In the genomic region with DNA sequence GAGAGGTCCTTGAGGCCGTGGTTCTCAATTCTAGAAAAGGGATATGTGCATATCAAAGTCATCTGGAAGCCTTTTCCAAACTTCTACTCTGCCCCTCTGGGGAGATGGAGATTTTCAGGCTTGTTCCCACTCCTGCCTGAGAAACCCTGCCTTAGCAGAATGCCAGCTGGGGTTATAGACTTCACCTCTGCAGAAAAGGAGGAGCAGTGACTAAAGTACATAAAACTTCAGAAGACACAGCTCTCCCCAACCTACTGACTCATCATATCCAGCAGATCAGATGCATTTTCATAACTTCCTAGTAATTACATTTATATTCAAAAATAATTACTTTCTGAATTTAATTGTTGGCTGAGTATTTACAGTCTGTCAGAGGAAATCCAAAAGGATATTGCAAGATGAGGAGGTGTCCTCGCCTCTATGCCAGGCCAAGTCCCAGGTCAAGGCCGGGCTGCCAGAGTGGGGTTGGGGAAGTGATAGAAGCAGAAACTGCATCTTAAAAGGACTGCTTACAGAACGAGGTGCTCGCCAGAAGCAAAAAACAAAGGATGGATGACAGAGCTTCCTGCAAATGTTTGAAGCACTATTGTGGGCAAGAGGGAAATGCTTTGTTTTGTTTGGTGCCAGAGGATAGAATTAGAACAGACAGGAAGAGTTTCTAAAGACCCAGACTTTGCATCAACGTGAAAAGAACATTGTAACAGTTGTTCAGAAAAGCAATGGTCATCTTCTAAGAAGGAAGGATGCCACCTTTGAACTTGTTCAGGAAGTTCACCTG, we compare ENCODE assay signal across 1 cellular context.
TF ChIP-seq lines count a peak whose summit lies in the region.

No MANE protein-coding gene starts in this region.

TF ChIP-seq in WTC11, 78 proteins besides CTCF, POLR2A, EP300 and RAD21 (continued from another document):
- TF ChIP-seq, protein P1, sequence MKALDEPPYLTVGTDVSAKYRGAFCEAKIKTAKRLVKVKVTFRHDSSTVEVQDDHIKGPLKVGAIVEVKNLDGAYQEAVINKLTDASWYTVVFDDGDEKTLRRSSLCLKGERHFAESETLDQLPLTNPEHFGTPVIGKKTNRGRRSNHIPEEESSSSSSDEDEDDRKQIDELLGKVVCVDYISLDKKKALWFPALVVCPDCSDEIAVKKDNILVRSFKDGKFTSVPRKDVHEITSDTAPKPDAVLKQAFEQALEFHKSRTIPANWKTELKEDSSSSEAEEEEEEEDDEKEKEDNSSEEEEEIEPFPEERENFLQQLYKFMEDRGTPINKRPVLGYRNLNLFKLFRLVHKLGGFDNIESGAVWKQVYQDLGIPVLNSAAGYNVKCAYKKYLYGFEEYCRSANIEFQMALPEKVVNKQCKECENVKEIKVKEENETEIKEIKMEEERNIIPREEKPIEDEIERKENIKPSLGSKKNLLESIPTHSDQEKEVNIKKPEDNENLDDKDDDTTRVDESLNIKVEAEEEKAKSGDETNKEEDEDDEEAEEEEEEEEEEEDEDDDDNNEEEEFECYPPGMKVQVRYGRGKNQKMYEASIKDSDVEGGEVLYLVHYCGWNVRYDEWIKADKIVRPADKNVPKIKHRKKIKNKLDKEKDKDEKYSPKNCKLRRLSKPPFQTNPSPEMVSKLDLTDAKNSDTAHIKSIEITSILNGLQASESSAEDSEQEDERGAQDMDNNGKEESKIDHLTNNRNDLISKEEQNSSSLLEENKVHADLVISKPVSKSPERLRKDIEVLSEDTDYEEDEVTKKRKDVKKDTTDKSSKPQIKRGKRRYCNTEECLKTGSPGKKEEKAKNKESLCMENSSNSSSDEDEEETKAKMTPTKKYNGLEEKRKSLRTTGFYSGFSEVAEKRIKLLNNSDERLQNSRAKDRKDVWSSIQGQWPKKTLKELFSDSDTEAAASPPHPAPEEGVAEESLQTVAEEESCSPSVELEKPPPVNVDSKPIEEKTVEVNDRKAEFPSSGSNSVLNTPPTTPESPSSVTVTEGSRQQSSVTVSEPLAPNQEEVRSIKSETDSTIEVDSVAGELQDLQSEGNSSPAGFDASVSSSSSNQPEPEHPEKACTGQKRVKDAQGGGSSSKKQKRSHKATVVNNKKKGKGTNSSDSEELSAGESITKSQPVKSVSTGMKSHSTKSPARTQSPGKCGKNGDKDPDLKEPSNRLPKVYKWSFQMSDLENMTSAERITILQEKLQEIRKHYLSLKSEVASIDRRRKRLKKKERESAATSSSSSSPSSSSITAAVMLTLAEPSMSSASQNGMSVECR (CRISPR knock-in tag; IDR thresholded peaks at IDR 0.05; ENCODE audit: borderline replicate concordance): no peak
- TF ChIP-seq EMX1 (CRISPR knock-in tag; IDR thresholded peaks at IDR 0.05) (no peak), GABPB1 (CRISPR knock-in tag; IDR thresholded peaks at IDR 0.05) (no peak)
- TF ChIP-seq, protein P2, sequence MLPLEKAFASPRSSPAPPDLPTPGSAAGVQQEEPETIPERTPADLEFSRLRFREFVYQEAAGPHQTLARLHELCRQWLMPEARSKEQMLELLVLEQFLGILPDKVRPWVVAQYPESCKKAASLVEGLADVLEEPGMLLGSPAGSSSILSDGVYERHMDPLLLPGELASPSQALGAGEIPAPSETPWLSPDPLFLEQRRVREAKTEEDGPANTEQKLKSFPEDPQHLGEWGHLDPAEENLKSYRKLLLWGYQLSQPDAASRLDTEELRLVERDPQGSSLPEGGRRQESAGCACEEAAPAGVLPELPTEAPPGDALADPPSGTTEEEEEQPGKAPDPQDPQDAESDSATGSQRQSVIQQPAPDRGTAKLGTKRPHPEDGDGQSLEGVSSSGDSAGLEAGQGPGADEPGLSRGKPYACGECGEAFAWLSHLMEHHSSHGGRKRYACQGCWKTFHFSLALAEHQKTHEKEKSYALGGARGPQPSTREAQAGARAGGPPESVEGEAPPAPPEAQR (CRISPR knock-in tag; IDR thresholded peaks at IDR 0.05): no peak
- TF ChIP-seq, protein P3, sequence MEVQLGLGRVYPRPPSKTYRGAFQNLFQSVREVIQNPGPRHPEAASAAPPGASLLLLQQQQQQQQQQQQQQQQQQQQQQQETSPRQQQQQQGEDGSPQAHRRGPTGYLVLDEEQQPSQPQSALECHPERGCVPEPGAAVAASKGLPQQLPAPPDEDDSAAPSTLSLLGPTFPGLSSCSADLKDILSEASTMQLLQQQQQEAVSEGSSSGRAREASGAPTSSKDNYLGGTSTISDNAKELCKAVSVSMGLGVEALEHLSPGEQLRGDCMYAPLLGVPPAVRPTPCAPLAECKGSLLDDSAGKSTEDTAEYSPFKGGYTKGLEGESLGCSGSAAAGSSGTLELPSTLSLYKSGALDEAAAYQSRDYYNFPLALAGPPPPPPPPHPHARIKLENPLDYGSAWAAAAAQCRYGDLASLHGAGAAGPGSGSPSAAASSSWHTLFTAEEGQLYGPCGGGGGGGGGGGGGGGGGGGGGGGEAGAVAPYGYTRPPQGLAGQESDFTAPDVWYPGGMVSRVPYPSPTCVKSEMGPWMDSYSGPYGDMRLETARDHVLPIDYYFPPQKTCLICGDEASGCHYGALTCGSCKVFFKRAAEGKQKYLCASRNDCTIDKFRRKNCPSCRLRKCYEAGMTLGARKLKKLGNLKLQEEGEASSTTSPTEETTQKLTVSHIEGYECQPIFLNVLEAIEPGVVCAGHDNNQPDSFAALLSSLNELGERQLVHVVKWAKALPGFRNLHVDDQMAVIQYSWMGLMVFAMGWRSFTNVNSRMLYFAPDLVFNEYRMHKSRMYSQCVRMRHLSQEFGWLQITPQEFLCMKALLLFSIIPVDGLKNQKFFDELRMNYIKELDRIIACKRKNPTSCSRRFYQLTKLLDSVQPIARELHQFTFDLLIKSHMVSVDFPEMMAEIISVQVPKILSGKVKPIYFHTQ (CRISPR knock-in tag; IDR thresholded peaks at IDR 0.05): no peak
